Comparison of ENCODE assay signal across 22 cellular contexts in genomic region chr3:168730073-168730472, GRCh38.
DNase-seq lines count a peak whose midpoint lies in the region; ATAC-seq, FAIRE-seq and TF ChIP-seq lines count a peak whose summit lies in the region.
"Had no signal": no experiment of that assay in that cellular context is flagged by ENCODE, and none has a peak within 500 bp of the region (broad histone marks: within the 10 kb centered on the region; RNA-seq: fewer than 3 reads in every experiment).

No MANE protein-coding gene starts in this region.

- no peak overlapping the region for H3K4me2 ChIP-seq in HepG2 (ENCODE audit: low read depth, low read length)
- no peak overlapping the region for H3K4me2 ChIP-seq in GM12878 (ENCODE audit: control insufficient read depth, insufficient read depth)
- no peak overlapping the region for H3K4me2 ChIP-seq in neural progenitor cell
- H3K4me2 ChIP-seq: BLaER1 had no signal

- intact Hi-C loops in HepG2 (cut with micrococcal nuclease; ENCODE audit: unreplicated experiment) (no loop called here), right lobe of liver (cut with DNase I) (no loop called here), GM12878 (cut with micrococcal nuclease; ENCODE audit: unreplicated experiment) (no loop called here), vagina (cut with DNase I) (no loop called here)

- TF ChIP-seq POLR2A in HepG2 (IDR thresholded peaks at IDR 0.05; ENCODE audit: insufficient read depth in 1 of 2, low read depth in 2 of 2, low read length in 2 of 2) (no peak), right lobe of liver (IDR thresholded peaks at IDR 0.05) (no peak), GM12878 (IDR thresholded peaks at IDR 0.05; ENCODE audit: low read depth, low read length) (no peak), vagina (IDR thresholded peaks at IDR 0.05) (no peak)

- BruUV-seq in HepG2 (replicated peaks; lab: Mats Ljungman, UMichigan) (no TSS peak), GM12878 (replicated peaks; lab: Mats Ljungman, UMichigan) (no TSS peak)

- H3K27ac Mint-ChIP-seq in neural progenitor cell = peak overlapping the region; percentile 29
- no peak overlapping the region for H3K27ac Mint-ChIP-seq in mesothelial cell of epicardium
- H3K27ac Mint-ChIP-seq: B cell; CD8-positive, alpha-beta T cell; HFFc6 had no signal

- no peak for TF ChIP-seq EP300 in HepG2 (IDR thresholded peaks at IDR 0.05; ENCODE audit: low read depth in 2 of 2, low read length in 2 of 2)
- TF ChIP-seq EP300 in HepG2 (CRISPR knock-in tag; IDR thresholded peaks at IDR 0.05; ENCODE audit: borderline replicate concordance) = no peak
- TF ChIP-seq EP300 in GM12878 (IDR thresholded peaks at IDR 0.05; ENCODE audit: borderline replicate concordance in 1 of 2, control insufficient read depth in 1 of 2, low read depth in 2 of 2, low read length in 2 of 2) = no peak

- H3K4me3 ChIP-seq in HepG2 (replicated peaks in 1 of 3; ENCODE audit: insufficient read depth in 1 of 3, low read depth in 2 of 3, low read length in 3 of 3) = no peak overlapping the region
- H3K4me3 ChIP-seq in right lobe of liver = no peak overlapping the region
- no peak overlapping the region for H3K4me3 ChIP-seq in GM12878
- no peak overlapping the region for H3K4me3 ChIP-seq in neural progenitor cell
- H3K4me3 ChIP-seq in vagina = no peak overlapping the region
- H3K4me3 ChIP-seq: BLaER1, GM23248 had no signal

- ATAC-seq in HepG2 = peak; percentile 53; the same call in 1 of the 3 replicates
- ATAC-seq in right lobe of liver = no peak
- 0 out of 3 replicates have a peak, but pooled peaks have one; percentile 25 for ATAC-seq in GM12878
- ATAC-seq: CD8-positive, alpha-beta T cell had no signal

- POLR2A ChIA-PET in HepG2 (lab: Yijun Ruan, JAX) = no interaction called here
- POLR2A ChIA-PET in GM12878 (lab: Charles Lee) = no interaction called here

- peaks cover 21% of the 10 kb centered on the region for H3K9me3 Mint-ChIP-seq in neural progenitor cell
- peaks cover 39% of the 10 kb centered on the region for H3K9me3 Mint-ChIP-seq in mesothelial cell of epicardium

- SMC1A ChIA-PET in GM12878 (lab: Charles Lee; ENCODE audit: uncharacterized antibody, unreplicated experiment) = interaction anchor here (0.5 to 1.1 kb wide), 2 partner anchors 16 to 30 kb away, joined by 3 to 4 read pairs; no protein-coding TSS in a partner anchor

- RAD21 ChIA-PET in GM12878 (lab: Charles Lee; ENCODE audit: unreplicated experiment) = interaction anchor here (0.6 kb wide), 1 partner anchor 105 kb away, joined by 3 read pairs; no protein-coding TSS in a partner anchor

- peaks cover 7% of the 10 kb centered on the region for H3K36me3 Mint-ChIP-seq in neural progenitor cell
- H3K36me3 Mint-ChIP-seq in mesothelial cell of epicardium = peaks cover 44% of the 10 kb centered on the region
- H3K36me3 Mint-ChIP-seq: CD4-positive, CD25-positive, alpha-beta regulatory T cell; CD8-positive, alpha-beta T cell had no signal

- in situ Hi-C loops in HepG2 (cut with HindIII; ENCODE audit: extremely low pct_ligation_motif_present, low pct_unique_long_range_greater_than_20kb) = no loop called here
- in situ Hi-C loops in GM12878 (cut with MboI) = no loop called here

- WGBS in HepG2 (ENCODE audit: low lambda C conversion rate) = 25% methylated on average over 3 of the region's 3 CpGs
- 83% methylated on average over 1 of the region's 3 CpGs for WGBS in right lobe of liver (ENCODE audit: insufficient coverage, low coverage, low lambda C conversion rate, missing lambda C conversion rate)
- 32% methylated on average over 3 of the region's 3 CpGs for WGBS in GM12878 (ENCODE audit: insufficient coverage, insufficient replicate concordance, low lambda C conversion rate, missing lambda C conversion rate)

- H3K27ac ChIP-seq in HepG2 (ENCODE audit: extremely low read length, insufficient read depth, low read length) (no peak overlapping the region), right lobe of liver (no peak overlapping the region), GM12878 (ENCODE audit: control insufficient read depth, insufficient read depth) (no peak overlapping the region), neural progenitor cell (no peak overlapping the region), vagina (no peak overlapping the region)
- H3K27ac ChIP-seq: 22Rv1, BLaER1, C4-2B, GM23248 had no signal

- CTCF ChIA-PET in HepG2 (lab: Yijun Ruan, JAX; ENCODE audit: low intra/inter-chr PET ratio, low total read pairs) (no interaction called here), GM12878 (lab: Yijun Ruan, JAX) (no interaction called here)

- H3K4me1 ChIP-seq in HepG2 (ENCODE audit: insufficient read depth, low read length) (no peaks in the 10 kb centered on the region), right lobe of liver (no peaks in the 10 kb centered on the region), GM12878 (ENCODE audit: control insufficient read depth, insufficient read depth, low read length) (no peaks in the 10 kb centered on the region), neural progenitor cell (no peaks in the 10 kb centered on the region), vagina (no peaks in the 10 kb centered on the region)
- H3K4me1 ChIP-seq: BLaER1, Caco-2 had no signal

- TF ChIP-seq RAD21 in HepG2 (CRISPR knock-in tag; IDR thresholded peaks at IDR 0.05) (no peak), GM12878 (IDR thresholded peaks at IDR 0.05; ENCODE audit: insufficient read depth, low read depth, low read length) (no peak)

- H3K4me3 Mint-ChIP-seq in neural progenitor cell (no peak overlapping the region), mesothelial cell of epicardium (no peak overlapping the region)
- H3K4me3 Mint-ChIP-seq: B cell; CD4-positive, CD25-positive, alpha-beta regulatory T cell; CD8-positive, alpha-beta T cell; H9; HFFc6 had no signal

- FAIRE-seq in HepG2 (lab: Jason Lieb, UNC) = no peak
- FAIRE-seq in GM12878 (lab: Jason Lieb, UNC) = no peak
- FAIRE-seq: A204.1, G401.6, GM19239 had no signal

- H2AFZ ChIP-seq in HepG2 (ENCODE audit: low read length) = no peak overlapping the region
- H2AFZ ChIP-seq in GM12878 (ENCODE audit: control insufficient read depth, low read depth, low read length) = no peak overlapping the region
- H2AFZ ChIP-seq in neural progenitor cell (replicated peaks) = no peak overlapping the region
- H2AFZ ChIP-seq: GM23248 had no signal

- no peaks in the 10 kb centered on the region for H3F3A ChIP-seq in neural progenitor cell (ENCODE audit: low read depth)

- DNase-seq in HepG2 (ENCODE audit: low spot score) (no peak), right lobe of liver (no peak), GM12878 (ENCODE audit: low read depth, low spot score) (no peak), neural progenitor cell (ENCODE audit: low spot score) (no peak), NCI-H1105 (lab: John Stamatoyannopoulos, UW) (no peak), mesothelial cell of epicardium (ENCODE audit: low spot score in 2 of 2, unreplicated experiment in 2 of 2) (no peak), vagina (ENCODE audit: extremely low spot score in 2 of 2) (no peak)
- DNase-seq: Caco-2; CD4-positive, CD25-positive, alpha-beta regulatory T cell; CD8-positive, alpha-beta T cell; DMS153; DND-41; GM23248; H9; HFFc6 had no signal

- no peak overlapping the region for H3K9ac ChIP-seq in HepG2 (ENCODE audit: insufficient read depth, low read depth, low read length)
- H3K9ac ChIP-seq in GM12878 (ENCODE audit: control insufficient read depth, insufficient read depth, low read length) = no peak overlapping the region
- H3K9ac ChIP-seq in neural progenitor cell = no peak overlapping the region
- H3K9ac ChIP-seq: BLaER1, GM23248 had no signal

- no peak for TF ChIP-seq CTCF in HepG2 (CRISPR knock-in tag; IDR thresholded peaks at IDR 0.05)
- TF ChIP-seq CTCF in right lobe of liver (IDR thresholded peaks at IDR 0.05) = no peak
- no peak for TF ChIP-seq CTCF in GM12878 (IDR thresholded peaks at IDR 0.05 in 2 of 3, conservative IDR thresholded peaks at IDR 0.05 in 1 of 3; ENCODE audit: control insufficient read depth in 2 of 3, extremely low read depth in 1 of 3, insufficient read depth in 1 of 3, low read depth in 3 of 3, low read length in 3 of 3)
- no peak for TF ChIP-seq CTCF in neural progenitor cell (IDR thresholded peaks at IDR 0.05)
- no peak for TF ChIP-seq CTCF in mesothelial cell of epicardium (IDR thresholded peaks at IDR 0.05; ENCODE audit: unreplicated experiment)
- no peak for TF ChIP-seq CTCF in vagina (IDR thresholded peaks at IDR 0.05)

- H3K27me3 ChIP-seq in HepG2 (ENCODE audit: control insufficient read depth in 1 of 2, insufficient read depth in 2 of 2, low read length in 2 of 2) = no peaks in the 10 kb centered on the region
- H3K27me3 ChIP-seq in right lobe of liver = no peaks in the 10 kb centered on the region
- H3K27me3 ChIP-seq in GM12878 (replicated peaks in 1 of 2; ENCODE audit: control insufficient read depth in 2 of 2, insufficient read depth in 2 of 2, low read length in 1 of 2) = no peaks in the 10 kb centered on the region
- no peaks in the 10 kb centered on the region for H3K27me3 ChIP-seq in neural progenitor cell
- H3K27me3 ChIP-seq in vagina = no peaks in the 10 kb centered on the region
- H3K27me3 ChIP-seq: BLaER1 had no signal

- H3K79me2 ChIP-seq in HepG2 (ENCODE audit: insufficient read depth, low read length) (no peaks in the 10 kb centered on the region), GM12878 (ENCODE audit: control insufficient read depth, insufficient read depth, low read length) (no peaks in the 10 kb centered on the region), neural progenitor cell (ENCODE audit: low read depth) (no peaks in the 10 kb centered on the region)

- H4K20me1 ChIP-seq in HepG2 (ENCODE audit: insufficient read depth, low read length) (no peaks in the 10 kb centered on the region), GM12878 (ENCODE audit: control insufficient read depth, insufficient read depth) (no peaks in the 10 kb centered on the region), neural progenitor cell (ENCODE audit: low read depth) (no peaks in the 10 kb centered on the region)
- H4K20me1 ChIP-seq: BLaER1 had no signal

- H3K36me3 ChIP-seq in HepG2 (replicated peaks in 1 of 2; ENCODE audit: control insufficient read depth in 1 of 2, insufficient read depth in 2 of 2, low read length in 2 of 2) (no peaks in the 10 kb centered on the region), right lobe of liver (no peaks in the 10 kb centered on the region), GM12878 (ENCODE audit: control insufficient read depth in 2 of 2, insufficient read depth in 2 of 2, low read length in 1 of 2) (no peaks in the 10 kb centered on the region), neural progenitor cell (peaks cover 4% of the 10 kb centered on the region), vagina (no peaks in the 10 kb centered on the region)
- H3K36me3 ChIP-seq: BLaER1 had no signal

- no peaks in the 10 kb centered on the region for H3K9me3 ChIP-seq in HepG2 (ENCODE audit: low read length)
- H3K9me3 ChIP-seq in right lobe of liver = no peaks in the 10 kb centered on the region
- H3K9me3 ChIP-seq in GM12878 (replicated peaks; ENCODE audit: control insufficient read depth, insufficient read depth, low read length) = no peaks in the 10 kb centered on the region
- no peaks in the 10 kb centered on the region for H3K9me3 ChIP-seq in neural progenitor cell (ENCODE audit: low read depth)
- no peaks in the 10 kb centered on the region for H3K9me3 ChIP-seq in vagina
- H3K9me3 ChIP-seq: Caco-2 had no signal

- H3K4me1 Mint-ChIP-seq in neural progenitor cell (peaks cover 21% of the 10 kb centered on the region), mesothelial cell of epicardium (peaks cover 4% of the 10 kb centered on the region)
- H3K4me1 Mint-ChIP-seq: B cell; CD4-positive, CD25-positive, alpha-beta regulatory T cell; H9 had no signal

- no peaks in the 10 kb centered on the region for H3K27me3 Mint-ChIP-seq in neural progenitor cell (ENCODE audit: insufficient read depth, low read depth)
- no peaks in the 10 kb centered on the region for H3K27me3 Mint-ChIP-seq in mesothelial cell of epicardium (ENCODE audit: low read depth)
- H3K27me3 Mint-ChIP-seq: B cell; CD4-positive, CD25-positive, alpha-beta regulatory T cell had no signal

Comparison
In these comparisons a context has a peak if more than half of its experiments do, and no peak if none do; other contexts are left out.
1. ATAC-seq: peak in HepG2 (single experiment) and GM12878 (single experiment); none in right lobe of liver (0 of 4).